ENCODE assay signal across 15 cellular contexts in genomic region chr4:108979754-108980153, GRCh38.
"Had no signal": no experiment of that assay in that cellular context is flagged by ENCODE, and none has a peak within 500 bp of the region (broad histone marks: within the 10 kb centered on the region; RNA-seq: fewer than 3 reads in every experiment).

No MANE protein-coding gene starts in this region.

- H3K4me3 Mint-ChIP-seq: activated naive CD4-positive, alpha-beta T cell treated with anti-CD3 and anti-CD28 coated beads, Interleukin-2, amount 50 U/mL, for 24 hours; activated T-helper 17 cell treated with anti-CD3 and anti-CD28 coated beads, Interleukin-2, amount 50 U/mL, for 72 hours; immature natural killer cell; naive B cell had no signal

- H3K9me3 Mint-ChIP-seq: activated naive CD4-positive, alpha-beta T cell treated with anti-CD3 and anti-CD28 coated beads, Interleukin-2, amount 50 U/mL, for 24 hours; activated T-helper 17 cell treated with anti-CD3 and anti-CD28 coated beads, Interleukin-2, amount 50 U/mL, for 72 hours; naive B cell had no signal

- ATAC-seq: esophagus mucosa had no signal

- H3K27ac Mint-ChIP-seq: activated naive CD4-positive, alpha-beta T cell treated with anti-CD3 and anti-CD28 coated beads, Interleukin-2, amount 50 U/mL, for 24 hours; activated T-helper 17 cell treated with anti-CD3 and anti-CD28 coated beads, Interleukin-2, amount 50 U/mL, for 72 hours; immature natural killer cell; naive B cell had no signal

- H3K36me3 ChIP-seq: right atrium auricular region, thyroid gland, uterus had no signal

- H3K27ac ChIP-seq: right atrium auricular region, thyroid gland, uterus had no signal

- H3K4me3 ChIP-seq: lung, right atrium auricular region, thyroid gland, uterus had no signal

- H3K9me3 ChIP-seq: right atrium auricular region, thyroid gland, uterus had no signal

- H3K27me3 Mint-ChIP-seq: activated naive CD4-positive, alpha-beta T cell treated with anti-CD3 and anti-CD28 coated beads, Interleukin-2, amount 50 U/mL, for 24 hours had no signal

- H3K36me3 Mint-ChIP-seq: immature natural killer cell, naive B cell had no signal

- DNase-seq: activated CD4-positive, alpha-beta T cell treated with anti-CD3 and anti-CD28 coated beads for 1 hour; activated CD4-positive, alpha-beta T cell treated with anti-CD3 and anti-CD28 coated beads, Interleukin-2, amount 50 U/mL, for 48 hours; activated CD8-positive, alpha-beta memory T cell treated with anti-CD3 and anti-CD28 coated beads, Interleukin-2, amount 50 U/mL, for 4 hours; dermis blood vessel endothelial cell; glutamatergic neuron; immature natural killer cell; naive B cell; small intestine; thyroid gland; uterus had no signal

- H3K4me1 ChIP-seq: right atrium auricular region, thyroid gland, uterus had no signal

- H3K4me1 Mint-ChIP-seq: immature natural killer cell, naive B cell had no signal
